ENCODE assay signal across 8 cellular contexts in genomic region chr2:7835693-7836680, GRCh38.
DNase-seq lines count a peak whose midpoint lies in the region; ATAC-seq and TF ChIP-seq lines count a peak whose summit lies in the region.

No MANE protein-coding gene starts in this region.

- CTCF ChIA-PET in SK-N-SH (lab: Yijun Ruan, JAX) = interaction anchor here (1.0 to 1.1 kb wide), 2 partner anchors 83 to 408 kb away, joined by 3 read pairs; no protein-coding TSS in a partner anchor
- CTCF ChIA-PET in Calu3 (lab: Charles Lee) = interaction anchor here (0.6 to 1.6 kb wide), 3 partner anchors 10 to 382 kb away, joined by 3 to 5 read pairs (median 4); no protein-coding TSS in a partner anchor

- POLR2A ChIA-PET in SK-N-SH (lab: Yijun Ruan, JAX) = no interaction called here

- TF ChIP-seq RAD21 in SK-N-SH (IDR thresholded peaks at IDR 0.05; ENCODE audit: low read length) = no peak

- no peaks in the 10 kb centered on the region for H4K20me1 ChIP-seq in osteoblast (ENCODE audit: insufficient read depth, low read length)
- H4K20me1 ChIP-seq in SK-N-SH (ENCODE audit: insufficient read depth) = no peaks in the 10 kb centered on the region

- no peaks in the 10 kb centered on the region for H3K36me3 Mint-ChIP-seq in Calu3 (ENCODE audit: insufficient read depth, unreplicated experiment)

- ATAC-seq in GM19324 (IDR thresholded peaks at IDR 0.05; ENCODE audit: low FRiP score, unreplicated experiment) = peak; percentile 46
- peak; percentile 90 for ATAC-seq in HG03025 (IDR thresholded peaks at IDR 0.05; ENCODE audit: low FRiP score, unreplicated experiment)
- no peak for ATAC-seq in gastroesophageal sphincter

- no peaks in the 10 kb centered on the region for H3F3A ChIP-seq in SK-N-SH (replicated peaks; ENCODE audit: insufficient read depth)

- no peak for TF ChIP-seq POLR2A in gastroesophageal sphincter (IDR thresholded peaks at IDR 0.05)

- H3K4me2 ChIP-seq in osteoblast (ENCODE audit: insufficient read depth, low read length) (no peak overlapping the region), SK-N-SH (no peak overlapping the region)

- no peaks in the 10 kb centered on the region for H3K9me2 ChIP-seq in SK-N-SH

- no peak overlapping the region for H3K27ac ChIP-seq in osteoblast (ENCODE audit: low read depth, low read length)
- no peak overlapping the region for H3K27ac ChIP-seq in SK-N-SH (ENCODE audit: low read depth in 2 of 2, low read length in 1 of 2)
- H3K27ac ChIP-seq in gastroesophageal sphincter = no peak overlapping the region

- H3K79me2 ChIP-seq in osteoblast (ENCODE audit: insufficient read depth, low read length) (no peaks in the 10 kb centered on the region), SK-N-SH (ENCODE audit: insufficient read depth) (no peaks in the 10 kb centered on the region)

- H3K4me3 Mint-ChIP-seq in Calu3 (ENCODE audit: low read depth, unreplicated experiment) = no peak overlapping the region

- H3K9me3 ChIP-seq in osteoblast (ENCODE audit: low read depth, low read length) = no peaks in the 10 kb centered on the region
- H3K9me3 ChIP-seq in SK-N-SH = no peaks in the 10 kb centered on the region
- no peaks in the 10 kb centered on the region for H3K9me3 ChIP-seq in gastroesophageal sphincter

- H3K27me3 Mint-ChIP-seq in Calu3 (ENCODE audit: unreplicated experiment) = no peaks in the 10 kb centered on the region

- H3K4me1 Mint-ChIP-seq in Calu3 (ENCODE audit: low read depth, unreplicated experiment) = peaks cover 39% of the 10 kb centered on the region

- intact Hi-C loops in Calu3 (cut with micrococcal nuclease; ENCODE audit: unreplicated experiment) = no loop called here

- DNase-seq in NCI-H510A (lab: John Stamatoyannopoulos, UW) (peak; percentile 72), osteoblast (ENCODE audit: insufficient read length, low spot score, missing footprints) (peak; percentile 69), SK-N-SH (no peak), AG08396 (ENCODE audit: low spot score) (no peak), Calu3 (no peak)

- H3K36me3 ChIP-seq in osteoblast (ENCODE audit: insufficient read depth, low read length) (no peaks in the 10 kb centered on the region), SK-N-SH (replicated peaks in 1 of 2; ENCODE audit: control insufficient read depth in 1 of 2, insufficient read depth in 2 of 2, low read length in 1 of 2) (no peaks in the 10 kb centered on the region), gastroesophageal sphincter (no peaks in the 10 kb centered on the region)

- BruUV-seq in Calu3 (replicated peaks; lab: Mats Ljungman, UMichigan) = no TSS peak

- no peak overlapping the region for H3K9ac ChIP-seq in SK-N-SH

- 77% methylated on average over 12 of the region's 12 CpGs for WGBS in SK-N-SH (ENCODE audit: low lambda C conversion rate)
- 73 to 83% methylated on average over 8 to 12 of the region's 12 CpGs for WGBS in gastroesophageal sphincter (ENCODE audit: low coverage in 1 of 2), 2 donors

- TF ChIP-seq EP300 in SK-N-SH (IDR thresholded peaks at IDR 0.05; ENCODE audit: borderline replicate concordance in 1 of 2, low read depth in 1 of 2, low read length in 1 of 2) (no peak), gastroesophageal sphincter (IDR thresholded peaks at IDR 0.05) (no peak)

- no peak overlapping the region for H3K4me3 ChIP-seq in osteoblast (ENCODE audit: insufficient read depth, low read length)
- H3K4me3 ChIP-seq in SK-N-SH (ENCODE audit: low read depth in 2 of 2, low read length in 1 of 2) = no peak overlapping the region
- no peak overlapping the region for H3K4me3 ChIP-seq in gastroesophageal sphincter

- H3K27me3 ChIP-seq in osteoblast (ENCODE audit: insufficient read depth, low read length) = no peaks in the 10 kb centered on the region
- no peaks in the 10 kb centered on the region for H3K27me3 ChIP-seq in SK-N-SH (ENCODE audit: insufficient read depth)
- no peaks in the 10 kb centered on the region for H3K27me3 ChIP-seq in gastroesophageal sphincter

- H2AFZ ChIP-seq in osteoblast (ENCODE audit: low read length) (no peak overlapping the region), SK-N-SH (ENCODE audit: low read depth) (no peak overlapping the region)

- no peak for TF ChIP-seq CTCF in osteoblast (IDR thresholded peaks at IDR 0.05; ENCODE audit: extremely low read depth, low read depth, low read length)
- TF ChIP-seq CTCF in SK-N-SH (IDR thresholded peaks at IDR 0.05) = no peak
- no peak for TF ChIP-seq CTCF in gastroesophageal sphincter (IDR thresholded peaks at IDR 0.05)
- TF ChIP-seq CTCF in Calu3 (IDR thresholded peaks at IDR 0.05; ENCODE audit: unreplicated experiment) = no peak

- no peaks in the 10 kb centered on the region for H3K4me1 ChIP-seq in osteoblast (ENCODE audit: insufficient read depth, low read length)
- no peaks in the 10 kb centered on the region for H3K4me1 ChIP-seq in SK-N-SH (ENCODE audit: control insufficient read depth in 1 of 2, insufficient read depth in 2 of 2, low read depth in 1 of 2, low read length in 1 of 2)
- H3K4me1 ChIP-seq in gastroesophageal sphincter = no peaks in the 10 kb centered on the region

- no peak overlapping the region for H3K27ac Mint-ChIP-seq in Calu3 (ENCODE audit: unreplicated experiment)

- no peaks in the 10 kb centered on the region for H3K9me3 Mint-ChIP-seq in Calu3 (ENCODE audit: low read depth, unreplicated experiment)

TF ChIP-seq in SK-N-SH, 30 proteins besides CTCF, POLR2A, EP300 and RAD21:
- TF ChIP-seq EZH2phosphoT487 (IDR thresholded peaks at IDR 0.05; ENCODE audit: borderline replicate concordance, low read depth) (no peak), MXI1 (IDR thresholded peaks at IDR 0.05; ENCODE audit: low read depth, low read length) (no peak)

Comparison
In these comparisons a context has a peak if more than half of its experiments do, and no peak if none do; other contexts are left out.
1. DNase-seq: peak in NCI-H510A (single experiment) and osteoblast (single experiment); none in SK-N-SH (single experiment), AG08396 (single experiment) and Calu3 (single experiment).